13 cellular contexts compared by ENCODE assay signal in the genomic region with DNA sequence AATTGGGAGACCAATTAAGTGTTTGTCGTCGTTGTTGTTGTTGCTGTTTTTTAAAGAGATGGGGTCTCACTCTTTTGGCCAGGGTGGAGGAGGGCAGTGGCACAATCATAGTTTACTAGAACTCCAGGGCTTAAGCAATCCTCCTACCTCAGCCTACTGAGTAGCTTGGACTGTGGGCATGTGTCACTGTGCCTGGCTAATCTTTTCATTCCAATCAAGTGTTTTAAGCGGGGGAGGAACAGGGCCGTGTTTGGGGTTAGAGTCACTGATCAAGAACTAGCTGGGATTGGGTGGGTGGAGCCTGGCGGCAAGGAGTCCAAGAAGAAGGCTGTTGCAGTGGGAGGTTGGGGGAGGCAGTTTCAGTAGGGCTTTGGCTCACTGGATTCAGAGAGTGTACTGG. TPM values are rescaled to one million over a fixed set of nuclear protein-coding genes. Genes with fewer than 3 reads are reported as not detected.
DNase-seq lines count a peak whose midpoint lies in the region; ATAC-seq and TF ChIP-seq lines count a peak whose summit lies in the region.
"Had no signal": no experiment of that assay in that cellular context is flagged by ENCODE, and none has a peak within 500 bp of the region (broad histone marks: within the 10 kb centered on the region; RNA-seq: fewer than 3 reads in every experiment).

No MANE protein-coding gene starts in this region.

- peak overlapping the region; percentile 63 for H3K4me2 ChIP-seq in osteoblast (ENCODE audit: insufficient read depth, low read length)

- H4K20me1 ChIP-seq in osteoblast (ENCODE audit: insufficient read depth, low read length) = peaks cover 10% of the 10 kb centered on the region

- H3K4me3 Mint-ChIP-seq in activated T-cell treated with anti-CD3 and anti-CD28 coated beads, Interleukin-2, amount 50 U/mL, for 4 hours = no peak overlapping the region
- H3K4me3 Mint-ChIP-seq in activated CD8-positive, alpha-beta T cell treated with anti-CD3 and anti-CD28 coated beads for 36 hours = no peak overlapping the region

- intact Hi-C loops in activated CD8-positive, alpha-beta T cell treated with anti-CD3 and anti-CD28 coated beads for 36 hours (cut with micrococcal nuclease) = no loop called here

- no peaks in the 10 kb centered on the region for H3K27me3 Mint-ChIP-seq in activated T-cell treated with anti-CD3 and anti-CD28 coated beads, Interleukin-2, amount 50 U/mL, for 4 hours (ENCODE audit: low read depth)
- H3K27me3 Mint-ChIP-seq in activated CD8-positive, alpha-beta T cell treated with anti-CD3 and anti-CD28 coated beads for 36 hours = no peaks in the 10 kb centered on the region

- H3K27ac Mint-ChIP-seq in activated CD8-positive, alpha-beta T cell treated with anti-CD3 and anti-CD28 coated beads for 36 hours = no peak overlapping the region

- H3K36me3 Mint-ChIP-seq in activated T-cell treated with anti-CD3 and anti-CD28 coated beads, Interleukin-2, amount 50 U/mL, for 4 hours (ENCODE audit: insufficient read depth) = peaks cover 14% of the 10 kb centered on the region
- H3K36me3 Mint-ChIP-seq in activated CD8-positive, alpha-beta T cell treated with anti-CD3 and anti-CD28 coated beads for 36 hours (ENCODE audit: low read depth) = peaks cover 10% of the 10 kb centered on the region

- peaks cover 75% of the 10 kb centered on the region for H3K79me2 ChIP-seq in osteoblast (ENCODE audit: insufficient read depth, low read length)

- no peak for TF ChIP-seq CTCF in fibroblast of mammary gland (conservative IDR thresholded peaks at IDR 0.05; ENCODE audit: control insufficient read depth, insufficient read depth, low read depth, low read length)
- TF ChIP-seq CTCF in osteoblast (IDR thresholded peaks at IDR 0.05; ENCODE audit: extremely low read depth, low read depth, low read length) = no peak
- no peak for TF ChIP-seq CTCF in activated CD8-positive, alpha-beta T cell treated with anti-CD3 and anti-CD28 coated beads for 36 hours (IDR thresholded peaks at IDR 0.05)

- H3K4me3 ChIP-seq in fibroblast of mammary gland (ENCODE audit: control insufficient read depth, low read depth, low read length) (no peak overlapping the region), osteoblast (ENCODE audit: insufficient read depth, low read length) (peak overlapping the region; percentile 8)
- H3K4me3 ChIP-seq: upper lobe of left lung had no signal

- H3K9me3 ChIP-seq in osteoblast (ENCODE audit: low read depth, low read length) = no peaks in the 10 kb centered on the region

- CTCF ChIA-PET in activated CD8-positive, alpha-beta T cell treated with anti-CD3 and anti-CD28 coated beads for 36 hours (lab: Charles Lee) = no interaction called here

- DNase-seq in GM03348 (ENCODE audit: low spot score) (peak; percentile 69), OCI-M1 (lab: John Stamatoyannopoulos, UW) (peak; percentile 69), fibroblast of mammary gland (ENCODE audit: low read depth) (peak; percentile 90), osteoblast (ENCODE audit: insufficient read length, low spot score, missing footprints) (peak; percentile 90), T1000 (lab: John Stamatoyannopoulos, UW) (no peak)
- DNase-seq in activated T-cell treated with anti-CD3 and anti-CD28 coated beads, Interleukin-2, amount 50 U/mL, for 4 hours = no peak
- DNase-seq in stimulated activated naive CD4-positive, alpha-beta T cell treated with Interleukin-2 at 50 U/mL for 16 hours (lab: John Stamatoyannopoulos, UW) = no peak
- no peak for DNase-seq in activated CD8-positive, alpha-beta T cell treated with anti-CD3 and anti-CD28 coated beads for 36 hours
- DNase-seq: anterior cingulate cortex, left cardiac atrium, NCI-H1930, upper lobe of left lung had no signal

- H2AFZ ChIP-seq in osteoblast (ENCODE audit: low read length) = no peak overlapping the region

- H3K9me3 Mint-ChIP-seq in activated T-cell treated with anti-CD3 and anti-CD28 coated beads, Interleukin-2, amount 50 U/mL, for 4 hours = peaks cover 8% of the 10 kb centered on the region
- peaks cover 6% of the 10 kb centered on the region for H3K9me3 Mint-ChIP-seq in activated CD8-positive, alpha-beta T cell treated with anti-CD3 and anti-CD28 coated beads for 36 hours

- peak overlapping the region; percentile 19 for H3K27ac ChIP-seq in osteoblast (ENCODE audit: low read depth, low read length)
- H3K27ac ChIP-seq: upper lobe of left lung had no signal

- peaks cover 24% of the 10 kb centered on the region for H3K4me1 Mint-ChIP-seq in activated T-cell treated with anti-CD3 and anti-CD28 coated beads, Interleukin-2, amount 50 U/mL, for 4 hours (ENCODE audit: low read depth)
- peaks cover 17% of the 10 kb centered on the region for H3K4me1 Mint-ChIP-seq in activated CD8-positive, alpha-beta T cell treated with anti-CD3 and anti-CD28 coated beads for 36 hours (ENCODE audit: low read depth)

- peaks cover 4% of the 10 kb centered on the region for H3K36me3 ChIP-seq in osteoblast (ENCODE audit: insufficient read depth, low read length)
- H3K36me3 ChIP-seq: upper lobe of left lung had no signal

- POLR2A ChIA-PET in activated CD8-positive, alpha-beta T cell treated with anti-CD3 and anti-CD28 coated beads for 36 hours (lab: Charles Lee) = no interaction called here

- H3K4me1 ChIP-seq in osteoblast (ENCODE audit: insufficient read depth, low read length) = peaks cover 18% of the 10 kb centered on the region

- no peak for ATAC-seq in activated T-cell treated with anti-CD3 and anti-CD28 coated beads, Interleukin-2, amount 50 U/mL, for 4 hours
- ATAC-seq in activated CD8-positive, alpha-beta T cell treated with anti-CD3 and anti-CD28 coated beads for 36 hours = no peak
- ATAC-seq: esophagus mucosa had no signal

- H3K27me3 ChIP-seq in osteoblast (ENCODE audit: insufficient read depth, low read length) = no peaks in the 10 kb centered on the region
- H3K27me3 ChIP-seq: upper lobe of left lung had no signal

RNA-seq across cellular contexts. Expression of a gene that starts 13.8 kb away (rescaled TPM):
- 38.7 and 41.5 TPM in 2 replicates for total RNA-seq in osteoblast
- 1 to 10 TPM; 2.3 to 3.8 (median 3.2) TPM for total RNA-seq in activated T-cell treated with anti-CD3 and anti-CD28 coated beads, Interleukin-2, amount 50 U/mL, for 4 hours
- 1 to 10 TPM; 3.8 to 3.9 TPM for total RNA-seq in activated CD8-positive, alpha-beta T cell treated with anti-CD3 and anti-CD28 coated beads for 36 hours

RNA-seq across cellular contexts. Expression of a gene that starts 46.4 kb away (rescaled TPM):
- total RNA-seq in osteoblast = 15.6 and 16.8 TPM in 2 replicates
- 10 to 100 TPM; 37.8 to 45.9 (median 41.9) TPM for total RNA-seq in activated T-cell treated with anti-CD3 and anti-CD28 coated beads, Interleukin-2, amount 50 U/mL, for 4 hours
- 10 to 100 TPM; 28.9 to 31.0 TPM for total RNA-seq in activated CD8-positive, alpha-beta T cell treated with anti-CD3 and anti-CD28 coated beads for 36 hours

Comparison
In these comparisons a context has a peak if more than half of its experiments do, and no peak if none do; other contexts are left out.
1. DNase-seq: peak in GM03348 (single experiment), OCI-M1 (single experiment), fibroblast of mammary gland (single experiment) and osteoblast (single experiment); none in T1000 (single experiment), activated T-cell treated with anti-CD3 and anti-CD28 coated beads, Interleukin-2, amount 50 U/mL, for 4 hours (single experiment), stimulated activated naive CD4-positive, alpha-beta T cell treated with Interleukin-2 at 50 U/mL for 16 hours (single experiment) and activated CD8-positive, alpha-beta T cell treated with anti-CD3 and anti-CD28 coated beads for 36 hours (single experiment).